ENCODE assay signal across 35 cellular contexts in the genomic region with DNA sequence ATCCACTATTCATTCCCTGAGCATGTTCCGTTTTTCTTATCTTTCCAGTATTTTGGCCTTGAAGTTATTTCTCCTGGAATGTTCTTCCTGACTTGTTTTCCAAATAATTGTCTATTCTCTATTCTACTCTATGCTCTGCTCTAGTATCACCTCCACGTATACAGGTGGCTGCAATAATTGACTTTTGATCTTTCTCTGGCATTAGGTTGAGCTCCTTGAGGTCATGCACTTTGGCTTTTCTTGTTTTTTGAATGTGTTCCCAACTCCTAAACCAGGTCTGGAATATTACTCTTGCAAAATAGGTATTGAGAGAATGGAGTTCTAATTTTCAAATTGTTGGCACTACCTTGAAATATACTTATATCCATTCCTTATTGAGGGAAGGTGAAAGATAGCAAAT.
"Had no signal": no experiment of that assay in that cellular context is flagged by ENCODE, and none has a peak within 500 bp of the region (broad histone marks: within the 10 kb centered on the region; RNA-seq: fewer than 3 reads in every experiment).

No MANE protein-coding gene starts in this region.

- H3K4me2 ChIP-seq: KMS-11 had no signal

- H3K9ac ChIP-seq: KMS-11 had no signal

- DNase-seq: Karpas-422, Kasumi-1, MG63, MM.1S, MV-4-11, NCI-H1048, NCI-H1092, NCI-H1092 treated with DMSO at 0.1 percent for 48 hours, NCI-H1105, NCI-H1105 treated with DMSO at 0.1 percent for 48 hours, NCI-H1417, NCI-H1417 treated with DMSO at 0.1 percent for 48 hours, NCI-H1436, NCI-H1436 treated with DMSO at 0.1 percent for 48 hours, NCI-H146, NCI-H1694, NCI-H1694 treated with DMSO at 0.1 percent for 48 hours, NCI-H187, NCI-H187 treated with DMSO at 0.1 percent for 48 hours, NCI-H1930, NCI-H2029, NCI-H2029 treated with DMSO at 0.1 percent for 48 hours, NCI-H2081, NCI-H2081 treated with DMSO at 0.1 percent for 48 hours, NCI-H2107, NCI-H2171, NCI-H2171 treated with DMSO at 0.1 percent for 48 hours, NCI-H2227 treated with DMSO at 0.1 percent for 48 hours, NCI-H226, NCI-H345, NCI-H446, NCI-H446 treated with DMSO at 0.1 percent for 48 hours, NCI-H510A, NCI-H510A treated with DMSO at 0.1 percent for 48 hours had no signal

- H3K9me3 ChIP-seq: MG63 had no signal

- H3K27me3 ChIP-seq: MG63 had no signal

- H3K36me3 ChIP-seq: MG63 had no signal

- H3K4me3 ChIP-seq: MG63 had no signal

- H3K27ac ChIP-seq: KMS-11 had no signal
